1 cellular context compared by ENCODE assay signal in the genomic region with DNA sequence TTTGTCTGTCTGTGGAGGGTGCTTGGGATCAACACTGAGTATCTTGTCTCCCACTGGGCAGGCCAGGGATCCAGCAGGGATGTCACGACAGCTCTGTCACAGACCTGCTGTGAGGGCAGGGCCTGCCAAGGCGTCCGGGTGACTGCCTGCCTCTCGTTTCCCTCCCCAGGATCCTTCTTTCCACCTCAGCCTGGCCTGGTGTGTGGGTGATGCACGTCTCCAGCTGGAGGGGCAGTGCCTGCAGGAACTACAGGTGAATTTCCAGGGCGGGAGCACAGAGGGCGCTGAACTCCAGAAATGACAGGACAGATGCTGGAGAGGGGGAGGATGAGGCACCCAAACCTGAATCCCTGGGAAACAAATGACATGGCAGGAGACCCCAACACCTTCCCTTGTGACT.
TF ChIP-seq lines count a peak whose summit lies in the region.

No MANE protein-coding gene starts in this region.

TF ChIP-seq in HCT116, 20 proteins besides CTCF, POLR2A, EP300 and RAD21 (continued from another document):
- TF ChIP-seq REST (IDR thresholded peaks at IDR 0.05; ENCODE audit: low read depth) (no peak), JUND (IDR thresholded peaks at IDR 0.05) (no peak), ZBTB33 (IDR thresholded peaks at IDR 0.05; ENCODE audit: extremely low read depth, insufficient replicate concordance, low read length) (no peak), CEBPB (IDR thresholded peaks at IDR 0.05; ENCODE audit: low read depth) (no peak), EGR1 (IDR thresholded peaks at IDR 0.05; ENCODE audit: low read depth) (no peak), SP1 (IDR thresholded peaks at IDR 0.05; ENCODE audit: low read depth) (no peak)
